In the genomic region with DNA sequence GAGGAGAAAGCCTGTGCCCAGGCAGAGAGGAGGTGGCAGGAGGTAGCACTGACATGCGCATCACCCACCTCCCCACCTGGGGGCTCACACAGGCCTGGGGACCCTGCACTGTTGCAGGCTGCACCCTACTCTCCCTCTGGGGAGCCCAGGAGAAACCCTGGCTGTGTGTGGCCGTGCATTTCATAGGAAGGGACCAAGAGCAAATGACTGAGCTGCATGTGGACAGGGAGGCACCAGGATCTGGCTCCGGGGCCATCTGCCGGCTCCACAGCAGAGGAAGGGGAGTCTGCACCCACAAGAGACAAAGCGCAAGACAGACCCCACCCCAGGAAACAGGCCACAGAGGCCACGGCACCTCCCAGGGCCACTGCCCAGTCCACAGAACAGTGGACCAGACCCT, we compare ENCODE assay signal across 22 cellular contexts.
"Had no signal": no experiment of that assay in that cellular context is flagged by ENCODE, and none has a peak within 500 bp of the region (broad histone marks: within the 10 kb centered on the region; RNA-seq: fewer than 3 reads in every experiment).

No MANE protein-coding gene starts in this region.

- H3K27ac ChIP-seq: adrenal gland, VCaP had no signal

- H3K36me3 Mint-ChIP-seq: activated naive CD8-positive, alpha-beta T cell treated with anti-CD3 and anti-CD28 coated beads, Interleukin-2, amount 10 ng/mL, durations not matched to agents 7 days and 5 days had no signal

- H3K4me1 ChIP-seq: adrenal gland had no signal

- H3K27me3 Mint-ChIP-seq: activated CD4-positive, alpha-beta memory T cell treated with anti-CD3 and anti-CD28 coated beads, Interleukin-2, amount 10 ng/mL, durations not matched to agents 7 days and 5 days; activated CD4-positive, alpha-beta T cell treated with anti-CD3 and anti-CD28 coated beads, Interleukin-2, amount 10 ng/mL, durations not matched to agents 7 days and 5 days; activated naive CD8-positive, alpha-beta T cell treated with anti-CD3 and anti-CD28 coated beads, Interleukin-2, amount 10 ng/mL, durations not matched to agents 7 days and 5 days; T-cell had no signal

- H3K4me3 Mint-ChIP-seq: activated CD4-positive, alpha-beta memory T cell treated with anti-CD3 and anti-CD28 coated beads, Interleukin-2, amount 10 ng/mL, durations not matched to agents 7 days and 5 days; activated CD4-positive, alpha-beta T cell treated with anti-CD3 and anti-CD28 coated beads, Interleukin-2, amount 10 ng/mL, durations not matched to agents 7 days and 5 days; activated naive CD8-positive, alpha-beta T cell treated with anti-CD3 and anti-CD28 coated beads, Interleukin-2, amount 10 ng/mL, durations not matched to agents 7 days and 5 days; activated T-cell treated with anti-CD3 and anti-CD28 coated beads, Interleukin-2, amount 50 U/mL, for 72 hours; T-cell had no signal

- H3K36me3 ChIP-seq: adrenal gland had no signal

- H3K9me3 ChIP-seq: adrenal gland had no signal

- H3K4me1 Mint-ChIP-seq: activated CD4-positive, alpha-beta memory T cell treated with anti-CD3 and anti-CD28 coated beads, Interleukin-2, amount 10 ng/mL, durations not matched to agents 7 days and 5 days; activated CD4-positive, alpha-beta T cell treated with anti-CD3 and anti-CD28 coated beads, Interleukin-2, amount 10 ng/mL, durations not matched to agents 7 days and 5 days; activated naive CD8-positive, alpha-beta T cell treated with anti-CD3 and anti-CD28 coated beads, Interleukin-2, amount 10 ng/mL, durations not matched to agents 7 days and 5 days had no signal

- ATAC-seq: PC-3, T-cell had no signal

- H3K9me3 Mint-ChIP-seq: activated CD4-positive, alpha-beta memory T cell treated with anti-CD3 and anti-CD28 coated beads, Interleukin-2, amount 10 ng/mL, durations not matched to agents 7 days and 5 days; activated CD4-positive, alpha-beta T cell treated with anti-CD3 and anti-CD28 coated beads, Interleukin-2, amount 10 ng/mL, durations not matched to agents 7 days and 5 days; activated naive CD8-positive, alpha-beta T cell treated with anti-CD3 and anti-CD28 coated beads, Interleukin-2, amount 10 ng/mL, durations not matched to agents 7 days and 5 days; activated T-cell treated with anti-CD3 and anti-CD28 coated beads, Interleukin-2, amount 50 U/mL, for 72 hours; T-cell had no signal

- H3K27ac Mint-ChIP-seq: activated CD4-positive, alpha-beta memory T cell treated with anti-CD3 and anti-CD28 coated beads, Interleukin-2, amount 10 ng/mL, durations not matched to agents 7 days and 5 days; activated CD4-positive, alpha-beta T cell treated with anti-CD3 and anti-CD28 coated beads, Interleukin-2, amount 10 ng/mL, durations not matched to agents 7 days and 5 days; activated naive CD8-positive, alpha-beta T cell treated with anti-CD3 and anti-CD28 coated beads, Interleukin-2, amount 10 ng/mL, durations not matched to agents 7 days and 5 days; activated T-cell treated with anti-CD3 and anti-CD28 coated beads, Interleukin-2, amount 50 U/mL, for 72 hours; T-cell had no signal

- DNase-seq: activated CD4-positive, alpha-beta memory T cell treated with anti-CD3 and anti-CD28 coated beads, Interleukin-2, amount 10 ng/mL, durations not matched to agents 7 days and 5 days; activated CD4-positive, alpha-beta T cell treated with anti-CD3 and anti-CD28 coated beads, Interleukin-2, amount 10 ng/mL, durations not matched to agents 7 days and 5 days; activated CD4-positive, CD25-positive, alpha-beta regulatory T cell; activated CD8-positive, alpha-beta memory T cell treated with anti-CD3 and anti-CD28 coated beads, Interleukin-2, amount 50 U/mL, for 4 hours; activated naive CD4-positive, alpha-beta T cell treated with anti-CD3 and anti-CD28 coated beads, Interleukin-2, amount 50 U/mL, for 16 hours; activated naive CD8-positive, alpha-beta T cell treated with anti-CD3 and anti-CD28 coated beads, Interleukin-2, amount 10 ng/mL, durations not matched to agents 7 days and 5 days; activated T-cell treated with anti-CD3 and anti-CD28 coated beads, Interleukin-2, amount 50 U/mL, for 72 hours; adrenal gland; anterior cingulate cortex; central memory CD4-positive, alpha-beta T cell; KG1; NCI-H1048; NCI-H146; NCI-H187 treated with DMSO at 0.1 percent for 48 hours; NCI-H2081 treated with DMSO at 0.1 percent for 48 hours; NCI-H446; NCI-H524; PC-3; SHP77 treated with DMSO at 0.1 percent for 48 hours; T-cell; T-helper 2 cell had no signal

- H3K27me3 ChIP-seq: adrenal gland had no signal

- H3K4me3 ChIP-seq: adrenal gland had no signal
